In genomic region chr11:72224587-72225410, GRCh38 we compare ENCODE assay signal across 8 cellular contexts. TPM values are rescaled to one million over a fixed set of nuclear protein-coding genes. Genes with fewer than 3 reads are reported as not detected.
A peak's percentile ranks its signal among the peaks of the same experiment; 100 is the strongest.
DNase-seq lines count a peak whose midpoint lies in the region; ATAC-seq, FAIRE-seq and TF ChIP-seq lines count a peak whose summit lies in the region.

A gene with protein sequence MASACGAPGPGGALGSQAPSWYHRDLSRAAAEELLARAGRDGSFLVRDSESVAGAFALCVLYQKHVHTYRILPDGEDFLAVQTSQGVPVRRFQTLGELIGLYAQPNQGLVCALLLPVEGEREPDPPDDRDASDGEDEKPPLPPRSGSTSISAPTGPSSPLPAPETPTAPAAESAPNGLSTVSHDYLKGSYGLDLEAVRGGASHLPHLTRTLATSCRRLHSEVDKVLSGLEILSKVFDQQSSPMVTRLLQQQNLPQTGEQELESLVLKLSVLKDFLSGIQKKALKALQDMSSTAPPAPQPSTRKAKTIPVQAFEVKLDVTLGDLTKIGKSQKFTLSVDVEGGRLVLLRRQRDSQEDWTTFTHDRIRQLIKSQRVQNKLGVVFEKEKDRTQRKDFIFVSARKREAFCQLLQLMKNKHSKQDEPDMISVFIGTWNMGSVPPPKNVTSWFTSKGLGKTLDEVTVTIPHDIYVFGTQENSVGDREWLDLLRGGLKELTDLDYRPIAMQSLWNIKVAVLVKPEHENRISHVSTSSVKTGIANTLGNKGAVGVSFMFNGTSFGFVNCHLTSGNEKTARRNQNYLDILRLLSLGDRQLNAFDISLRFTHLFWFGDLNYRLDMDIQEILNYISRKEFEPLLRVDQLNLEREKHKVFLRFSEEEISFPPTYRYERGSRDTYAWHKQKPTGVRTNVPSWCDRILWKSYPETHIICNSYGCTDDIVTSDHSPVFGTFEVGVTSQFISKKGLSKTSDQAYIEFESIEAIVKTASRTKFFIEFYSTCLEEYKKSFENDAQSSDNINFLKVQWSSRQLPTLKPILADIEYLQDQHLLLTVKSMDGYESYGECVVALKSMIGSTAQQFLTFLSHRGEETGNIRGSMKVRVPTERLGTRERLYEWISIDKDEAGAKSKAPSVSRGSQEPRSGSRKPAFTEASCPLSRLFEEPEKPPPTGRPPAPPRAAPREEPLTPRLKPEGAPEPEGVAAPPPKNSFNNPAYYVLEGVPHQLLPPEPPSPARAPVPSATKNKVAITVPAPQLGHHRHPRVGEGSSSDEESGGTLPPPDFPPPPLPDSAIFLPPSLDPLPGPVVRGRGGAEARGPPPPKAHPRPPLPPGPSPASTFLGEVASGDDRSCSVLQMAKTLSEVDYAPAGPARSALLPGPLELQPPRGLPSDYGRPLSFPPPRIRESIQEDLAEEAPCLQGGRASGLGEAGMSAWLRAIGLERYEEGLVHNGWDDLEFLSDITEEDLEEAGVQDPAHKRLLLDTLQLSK (plus strand): TSS chr11:72224767. CDS start chr11:72224985, 218 bp downstream.

- H3K9me3 ChIP-seq in DOHH2 (ENCODE audit: control insufficient read depth, insufficient read depth, low read length), result no peaks in the 10 kb centered on the region
- H3K9me3 ChIP-seq in Karpas-422 (ENCODE audit: low read length), result no peaks in the 10 kb centered on the region
- no peaks in the 10 kb centered on the region for H3K9me3 ChIP-seq in neural cell (ENCODE audit: low read length)

- DNase-seq in Karpas-422 (peak; percentile 80), foreskin fibroblast (peak in 1 of 2 donors; percentile 68), urothelium cell line (ENCODE audit: low spot score) (peak; percentile 44)

- no peak for TF ChIP-seq CTCF in DOHH2 (IDR thresholded peaks at IDR 0.05; ENCODE audit: low read depth, low read length, poor library complexity, severe bottlenecking)
- no peak for TF ChIP-seq CTCF in foreskin fibroblast (IDR thresholded peaks at IDR 0.05; ENCODE audit: low read depth, low read length)
- no peak for TF ChIP-seq CTCF in neural cell (IDR thresholded peaks at IDR 0.05; ENCODE audit: poor library complexity, severe bottlenecking)

- no peak for FAIRE-seq in urothelium cell line (lab: Jason Lieb, UNC)

- peak; percentile 4 for ATAC-seq in activated T-helper 17 cell treated with anti-CD3 and anti-CD28 coated beads, Interleukin-2, amount 50 U/mL, for 72 hours (replicated peaks)
- ATAC-seq in HG03571 (IDR thresholded peaks at IDR 0.05; ENCODE audit: unreplicated experiment), result no peak
- ATAC-seq in HG03442 (IDR thresholded peaks at IDR 0.05; ENCODE audit: unreplicated experiment), result no peak

- H3K4me1 ChIP-seq in DOHH2 (ENCODE audit: control insufficient read depth, low read length) (peaks cover 41% of the 10 kb centered on the region), Karpas-422 (ENCODE audit: low read length) (peaks cover 39% of the 10 kb centered on the region)

- peak within 1 kb of the TSS; percentile 94 for H3K4me3 Mint-ChIP-seq in activated T-helper 17 cell treated with anti-CD3 and anti-CD28 coated beads, Interleukin-2, amount 50 U/mL, for 72 hours

- H3K27me3 ChIP-seq in DOHH2 (ENCODE audit: control insufficient read depth, low read length) (no peaks in the 10 kb centered on the region), Karpas-422 (ENCODE audit: low read length) (no peaks in the 10 kb centered on the region), neural cell (ENCODE audit: insufficient read depth, low read depth, low read length) (peaks cover 34% of the 10 kb centered on the region)

- peaks cover 19% of the 10 kb centered on the region for H3K36me3 Mint-ChIP-seq in activated T-helper 17 cell treated with anti-CD3 and anti-CD28 coated beads, Interleukin-2, amount 50 U/mL, for 72 hours (ENCODE audit: low read depth)

- TF ChIP-seq EP300 in neural cell (conservative IDR thresholded peaks at IDR 0.05; ENCODE audit: poor library complexity, severe bottlenecking), result no peak

- peaks cover 7% of the 10 kb centered on the region for H3K4me1 Mint-ChIP-seq in activated T-helper 17 cell treated with anti-CD3 and anti-CD28 coated beads, Interleukin-2, amount 50 U/mL, for 72 hours

- no peaks in the 10 kb centered on the region for H3K9me3 Mint-ChIP-seq in activated T-helper 17 cell treated with anti-CD3 and anti-CD28 coated beads, Interleukin-2, amount 50 U/mL, for 72 hours

- H3K4me2 ChIP-seq in DOHH2 (ENCODE audit: low read length) (peak within 1 kb of the TSS; percentile 96), Karpas-422 (ENCODE audit: low read depth, low read length, poor library complexity, severe bottlenecking) (peak within 1 kb of the TSS; percentile 100), neural cell (ENCODE audit: low read length) (no peak within 1 kb of the TSS)

- H4K20me1 ChIP-seq in DOHH2 (ENCODE audit: control insufficient read depth, insufficient read depth, low read depth, low read length) (no peaks in the 10 kb centered on the region), Karpas-422 (ENCODE audit: insufficient read depth, low read depth, low read length) (no peaks in the 10 kb centered on the region), neural cell (ENCODE audit: insufficient read depth) (no peaks in the 10 kb centered on the region)

- H3K9ac ChIP-seq in Karpas-422 (ENCODE audit: low read length) (peak within 1 kb of the TSS; percentile 97), neural cell (ENCODE audit: low read length) (peak within 1 kb of the TSS; percentile 36)

- peak within 1 kb of the TSS; percentile 92; the same call in 1 of the 2 replicates for H2AFZ ChIP-seq in Karpas-422 (ENCODE audit: low read length)
- no peak within 1 kb of the TSS for H2AFZ ChIP-seq in neural cell (ENCODE audit: low read depth, low read length)

- H3K79me2 ChIP-seq in DOHH2 (ENCODE audit: control insufficient read depth, low read length) (peaks cover 49% of the 10 kb centered on the region), Karpas-422 (ENCODE audit: low read length) (peaks cover 26% of the 10 kb centered on the region), neural cell (replicated peaks; ENCODE audit: insufficient read depth, low read length) (peaks cover 13% of the 10 kb centered on the region)

- H3F3A ChIP-seq in DOHH2 (ENCODE audit: control insufficient read depth, insufficient read depth) (no peaks in the 10 kb centered on the region), neural cell (ENCODE audit: insufficient read depth, low read length, poor library complexity, severe bottlenecking) (no peaks in the 10 kb centered on the region)

- peak within 1 kb of the TSS; percentile 87 for H3K27ac ChIP-seq in DOHH2 (ENCODE audit: low read depth, low read length)
- peak within 1 kb of the TSS; percentile 89 for H3K27ac ChIP-seq in Karpas-422 (ENCODE audit: low read length)
- H3K27ac ChIP-seq in neural cell (ENCODE audit: low read length), result no peak within 1 kb of the TSS

- H3K27me3 Mint-ChIP-seq in activated T-helper 17 cell treated with anti-CD3 and anti-CD28 coated beads, Interleukin-2, amount 50 U/mL, for 72 hours, result no peaks in the 10 kb centered on the region

- H3K9me2 ChIP-seq in DOHH2 (replicated peaks; ENCODE audit: control insufficient read depth, low read length), result no peaks in the 10 kb centered on the region
- H3K9me2 ChIP-seq in Karpas-422 (replicated peaks; ENCODE audit: insufficient read depth, low read length), result no peaks in the 10 kb centered on the region
- H3K9me2 ChIP-seq in neural cell (ENCODE audit: insufficient read depth, low read length), result no peaks in the 10 kb centered on the region

- H3K36me3 ChIP-seq in DOHH2 (ENCODE audit: control insufficient read depth, low read length) (peaks cover 45% of the 10 kb centered on the region), Karpas-422 (ENCODE audit: insufficient read depth, low read length) (peaks cover under 1% of the 10 kb centered on the region; the same call in 1 of the 2 replicates), neural cell (ENCODE audit: insufficient read depth, low read length) (no peaks in the 10 kb centered on the region)

- peak within 1 kb of the TSS; percentile 95 for H3K27ac Mint-ChIP-seq in activated T-helper 17 cell treated with anti-CD3 and anti-CD28 coated beads, Interleukin-2, amount 50 U/mL, for 72 hours

- peak within 1 kb of the TSS; percentile 96 for H3K4me3 ChIP-seq in DOHH2 (ENCODE audit: low read length)
- H3K4me3 ChIP-seq in Karpas-422 (ENCODE audit: low read length), result peak within 1 kb of the TSS; percentile 99
- H3K4me3 ChIP-seq in foreskin fibroblast (ENCODE audit: low read depth in 1 of 2, low read length in 2 of 2), result peak within 1 kb of the TSS; percentile 97 to 99
- peak within 1 kb of the TSS; percentile 70 for H3K4me3 ChIP-seq in neural cell (ENCODE audit: low read length)

- TF ChIP-seq RAD21 in neural cell (conservative IDR thresholded peaks at IDR 0.05), result no peak

TF ChIP-seq in neural cell, 6 proteins besides CTCF, POLR2A, EP300 and RAD21 (continues in another document):
- TF ChIP-seq MXI1 (conservative IDR thresholded peaks at IDR 0.05; ENCODE audit: poor library complexity, severe bottlenecking) (no peak), EZH2 (IDR thresholded peaks at IDR 0.05; ENCODE audit: borderline replicate concordance, insufficient read depth, low read length, poor library complexity, severe bottlenecking) (no peak), POLR2AphosphoS5 (IDR thresholded peaks at IDR 0.05) (no peak), REST (IDR thresholded peaks at IDR 0.05; ENCODE audit: borderline replicate concordance) (no peak)

RNA-seq across cellular contexts. Expression of the gene that starts here (rescaled TPM):
- total RNA-seq in Karpas-422 (2014; rRNA removed; shearing (Covaris generic); ENCODE audit: low replicate concordance), result 73.6 and 83.9 TPM in 2 replicates
- total RNA-seq in activated T-helper 17 cell treated with anti-CD3 and anti-CD28 coated beads, Interleukin-2, amount 50 U/mL, for 72 hours, result 10 to 100 TPM; 69.3 to 86.6 TPM
- polyA plus RNA-seq in neural cell, result 1.5 and 2.0 TPM in 2 replicates
- polyA minus RNA-seq in neural cell, result 0.93 and 1.5 TPM in 2 replicates
